Comparison of ENCODE assay signal across 11 cellular contexts in the genomic region with DNA sequence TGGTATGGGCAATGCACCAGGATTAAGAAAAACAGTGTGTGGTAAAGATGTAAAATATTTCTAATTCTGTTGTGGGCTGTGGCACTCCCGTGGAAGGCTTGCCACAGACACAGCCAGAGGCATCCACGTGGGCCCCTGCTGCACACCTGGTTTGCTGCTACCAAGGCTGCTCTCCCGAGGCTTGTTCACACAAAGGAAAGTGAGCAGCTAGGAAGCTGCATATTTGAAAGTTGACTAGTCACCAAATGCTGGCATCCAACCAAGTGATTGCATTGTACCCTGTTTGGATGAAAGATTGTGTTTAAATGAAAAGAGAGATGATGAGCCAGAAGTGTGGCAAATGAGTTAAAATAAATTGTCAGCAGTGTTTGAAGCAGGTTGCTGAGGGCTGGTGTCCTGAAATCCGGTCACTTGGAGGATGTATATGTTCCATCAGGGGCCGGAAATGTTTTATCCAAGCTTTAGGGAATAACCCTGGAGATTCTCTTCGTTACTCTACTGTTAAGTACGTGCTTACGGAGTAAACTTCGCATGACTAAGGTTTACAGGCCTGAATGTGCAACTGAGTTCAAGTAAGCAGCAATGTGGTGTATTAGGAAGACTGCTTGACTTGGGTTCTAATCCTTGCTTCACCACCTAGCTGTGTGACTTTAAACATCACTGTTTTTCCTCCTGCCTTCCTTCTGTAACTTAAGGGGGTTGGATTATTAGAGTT.
DNase-seq lines count a peak whose midpoint lies in the region; ATAC-seq and TF ChIP-seq lines count a peak whose summit lies in the region.
"Had no signal": no experiment of that assay in that cellular context is flagged by ENCODE, and none has a peak within 500 bp of the region (broad histone marks: within the 10 kb centered on the region; RNA-seq: fewer than 3 reads in every experiment).

No MANE protein-coding gene starts in this region.

- H3K4me1 ChIP-seq in Panc1 (ENCODE audit: control insufficient read depth, insufficient read depth, low read length) (peaks cover 8% of the 10 kb centered on the region; the same call in 1 of the 2 replicates), neural progenitor cell (peaks cover 5% of the 10 kb centered on the region), prostate gland (replicated peaks) (no peaks in the 10 kb centered on the region)
- H3K4me1 ChIP-seq: BE2C had no signal

- POLR2A ChIA-PET in Panc1 (lab: Charles Lee) = interaction anchor here (0.6 kb wide), 1 partner anchor 9 kb away, joined by 7 read pairs; no protein-coding TSS in a partner anchor

- CTCF ChIA-PET in Panc1 (lab: Charles Lee) = interaction anchor here (0.7 kb wide), 1 partner anchor 13 kb away, joined by 8 read pairs; no protein-coding TSS in a partner anchor

- H3K27me3 Mint-ChIP-seq in neural progenitor cell (ENCODE audit: insufficient read depth, low read depth) = no peaks in the 10 kb centered on the region

- H3K36me3 ChIP-seq in Panc1 (ENCODE audit: control insufficient read depth, insufficient read depth, low read length) = no peaks in the 10 kb centered on the region
- no peaks in the 10 kb centered on the region for H3K36me3 ChIP-seq in neural progenitor cell
- H3K36me3 ChIP-seq in prostate gland = no peaks in the 10 kb centered on the region

- H3K27me3 ChIP-seq in Panc1 (ENCODE audit: control insufficient read depth, insufficient read depth, low read length) (no peaks in the 10 kb centered on the region), neural progenitor cell (no peaks in the 10 kb centered on the region), prostate gland (replicated peaks; ENCODE audit: insufficient read depth) (no peaks in the 10 kb centered on the region)
- H3K27me3 ChIP-seq: BE2C had no signal

- H3K36me3 Mint-ChIP-seq in neural progenitor cell = peaks cover 18% of the 10 kb centered on the region

- H3K27ac ChIP-seq in Panc1 (ENCODE audit: low read length) = no peak overlapping the region
- no peak overlapping the region for H3K27ac ChIP-seq in neural progenitor cell
- H3K27ac ChIP-seq in prostate gland = no peak overlapping the region
- H3K27ac ChIP-seq: lower lobe of right lung had no signal

- H3K4me2 ChIP-seq in neural progenitor cell = no peak overlapping the region

- BruUV-seq in Panc1 (replicated peaks; lab: Mats Ljungman, UMichigan) = no TSS peak

- H3K4me1 Mint-ChIP-seq in neural progenitor cell = peaks cover 5% of the 10 kb centered on the region

- TF ChIP-seq POLR2A in prostate gland (IDR thresholded peaks at IDR 0.05) = no peak

- H3K9ac ChIP-seq in neural progenitor cell = no peak overlapping the region

- TF ChIP-seq CTCF in Panc1 (IDR thresholded peaks at IDR 0.05) = no peak
- no peak for TF ChIP-seq CTCF in epithelial cell of esophagus (IDR thresholded peaks at IDR 0.05; ENCODE audit: insufficient read depth, low read depth, low read length, missing control alignments)
- TF ChIP-seq CTCF in neural progenitor cell (IDR thresholded peaks at IDR 0.05) = no peak
- TF ChIP-seq CTCF in prostate gland (IDR thresholded peaks at IDR 0.05) = no peak

- H2AFZ ChIP-seq in neural progenitor cell (replicated peaks) = no peak overlapping the region

- H3F3A ChIP-seq in neural progenitor cell (ENCODE audit: low read depth) = peaks cover 13% of the 10 kb centered on the region

- in situ Hi-C loops in Panc1 (cut with HindIII; ENCODE audit: low pct_unique_long_range_greater_than_20kb, low sequenced_read_pairs) = no loop called here

- 71% methylated on average over 9 of the region's 9 CpGs for WGBS in prostate gland

- H3K9me3 ChIP-seq in Panc1 (ENCODE audit: control insufficient read depth, insufficient read depth, low read depth, low read length) (no peaks in the 10 kb centered on the region), neural progenitor cell (ENCODE audit: low read depth) (no peaks in the 10 kb centered on the region), prostate gland (no peaks in the 10 kb centered on the region)
- H3K9me3 ChIP-seq: BE2C, lower lobe of right lung had no signal

- ATAC-seq in Panc1 = peak; percentile 82
- ATAC-seq: lower lobe of right lung had no signal

- H4K20me1 ChIP-seq in neural progenitor cell (ENCODE audit: low read depth) = no peaks in the 10 kb centered on the region

- H3K27ac Mint-ChIP-seq in neural progenitor cell = no peak overlapping the region

- peaks cover 8% of the 10 kb centered on the region for H3K9me3 Mint-ChIP-seq in neural progenitor cell

- H3K4me3 ChIP-seq in Panc1 (ENCODE audit: low read depth in 2 of 2, low read length in 2 of 2) (no peak overlapping the region), epithelial cell of esophagus (ENCODE audit: low read length) (no peak overlapping the region), skeletal muscle cell (ENCODE audit: low read depth, low read length) (no peak overlapping the region), neural progenitor cell (no peak overlapping the region), prostate gland (no peak overlapping the region)
- H3K4me3 ChIP-seq: lower lobe of right lung had no signal

- DNase-seq in NCI-H2196 (lab: John Stamatoyannopoulos, UW; ENCODE audit: unreplicated experiment) (peak; percentile 28), NCI-H2196 treated with DMSO at 0.1 percent for 48 hours (lab: John Stamatoyannopoulos, UW; ENCODE audit: unreplicated experiment) (no peak), Panc1 (ENCODE audit: low read depth, low spot score) (peak; percentile 12), epithelial cell of esophagus (ENCODE audit: low read depth) (peak; percentile 96), skeletal muscle cell (ENCODE audit: low read depth) (peak; percentile 70), neural progenitor cell (ENCODE audit: low spot score) (no peak), activated T-cell treated with anti-CD3 and anti-CD28 coated beads for 4 hours (no peak), prostate gland (ENCODE audit: low spot score) (no peak)
- DNase-seq: BE2C, H7, lower lobe of right lung had no signal

- H3K4me3 Mint-ChIP-seq in neural progenitor cell = no peak overlapping the region

- no peaks in the 10 kb centered on the region for H3K79me2 ChIP-seq in neural progenitor cell (ENCODE audit: low read depth)

- intact Hi-C loops in Panc1 (cut with micrococcal nuclease; ENCODE audit: unreplicated experiment) = no loop called here
- intact Hi-C loops in prostate gland (cut with DNase I) = no loop called here

Comparison
In these comparisons a context has a peak if more than half of its experiments do, and no peak if none do; other contexts are left out.
1. DNase-seq: peak in NCI-H2196 (single experiment), Panc1 (single experiment), epithelial cell of esophagus (single experiment) and skeletal muscle cell (single experiment); none in NCI-H2196 treated with DMSO at 0.1 percent for 48 hours (single experiment), neural progenitor cell (single experiment), activated T-cell treated with anti-CD3 and anti-CD28 coated beads for 4 hours (single experiment) and prostate gland (single experiment).